ENCODE assay signal across 18 cellular contexts in the genomic region with DNA sequence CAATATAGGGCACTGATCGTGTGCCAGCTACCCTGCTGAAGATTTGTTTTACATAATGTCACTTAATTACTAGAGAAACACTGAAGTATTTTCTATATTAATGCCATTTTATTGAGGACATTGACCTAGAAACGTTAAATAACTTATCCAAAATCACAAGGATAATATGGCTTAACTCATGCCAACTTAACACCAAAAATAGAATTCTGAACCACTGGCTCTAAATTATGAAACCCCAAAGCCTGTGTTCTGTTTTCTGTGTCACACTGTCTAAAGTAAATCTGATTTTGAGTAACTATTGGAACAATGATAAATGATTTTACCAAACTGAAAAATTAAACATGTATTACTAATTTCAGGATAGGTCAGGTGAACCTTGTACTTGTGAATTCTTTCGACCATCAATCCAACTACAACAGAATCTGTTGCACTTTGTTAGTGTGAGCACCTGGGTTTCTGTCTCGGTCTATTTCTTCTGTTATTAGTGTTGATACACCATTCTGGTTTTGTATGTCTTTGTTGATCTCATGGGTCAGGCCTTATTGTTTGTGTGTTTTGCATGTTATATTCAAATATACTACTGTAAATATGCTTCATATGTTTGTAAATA. TPM values are rescaled to one million over a fixed set of nuclear protein-coding genes. Genes with fewer than 3 reads are reported as not detected.
"Had no signal": no experiment of that assay in that cellular context is flagged by ENCODE, and none has a peak within 500 bp of the region (broad histone marks: within the 10 kb centered on the region; RNA-seq: fewer than 3 reads in every experiment).

No MANE protein-coding gene starts in this region.

- FAIRE-seq: kidney had no signal

- H3K4me1 ChIP-seq: left ventricle myocardium inferior, upper lobe of left lung had no signal

- H3K27ac ChIP-seq: brain microvascular endothelial cell, hepatocyte, left ventricle myocardium inferior, upper lobe of left lung had no signal

- H2AFZ ChIP-seq: hepatocyte had no signal

- DNase-seq: activated CD4-positive, alpha-beta T cell treated with anti-CD3 and anti-CD28 coated beads, Interleukin-2, amount 50 U/mL, for 1 hour; activated effector memory CD4-positive, alpha-beta T cell treated with anti-CD3 and anti-CD28 coated beads, Interleukin-2, amount 50 U/mL, for 16 hours; activated T-cell treated with anti-CD3 and anti-CD28 coated beads for 4 hours; brain microvascular endothelial cell; cerebellar nuclear complex; dermis blood vessel endothelial cell; kidney; left ventricle myocardium inferior; stimulated activated CD4-positive, alpha-beta T cell treated with anti-CD3 and anti-CD28 coated beads, Interleukin-4, amount 100 ng/mL, for 1 hour; stimulated activated CD8-positive, alpha-beta memory T cell treated with anti-CD3 and anti-CD28 coated beads, Interleukin-4, amount 100 ng/mL, for 48 hours; upper lobe of left lung had no signal

- H3K4me2 ChIP-seq: hepatocyte had no signal

- H3K4me1 Mint-ChIP-seq: nephron had no signal

- H3K27ac Mint-ChIP-seq: activated naive CD8-positive, alpha-beta T cell; nephron; stimulated activated naive CD8-positive, alpha-beta T cell treated with anti-CD3 and anti-CD28 coated beads, Interleukin-15, Interleukin-2, amounts not matched to agents 100 ng/mL and 50 ng/mL, for 24 hours had no signal

- H3K9me3 ChIP-seq: upper lobe of left lung had no signal

- H3K36me3 Mint-ChIP-seq: memory B cell had no signal

- H3K79me2 ChIP-seq: hepatocyte had no signal

- H3K9me3 Mint-ChIP-seq: memory B cell; stimulated activated naive CD8-positive, alpha-beta T cell treated with anti-CD3 and anti-CD28 coated beads, Interleukin-15, Interleukin-2, amounts not matched to agents 100 ng/mL and 50 ng/mL, for 24 hours had no signal

- H3K4me3 ChIP-seq: hepatocyte, left ventricle myocardium inferior, upper lobe of left lung had no signal

- H3K27me3 Mint-ChIP-seq: activated naive CD8-positive, alpha-beta T cell; memory B cell; stimulated activated naive CD8-positive, alpha-beta T cell treated with anti-CD3 and anti-CD28 coated beads, Interleukin-15, Interleukin-2, amounts not matched to agents 100 ng/mL and 50 ng/mL, for 24 hours had no signal

- H3K36me3 ChIP-seq: brain microvascular endothelial cell, left ventricle myocardium inferior, upper lobe of left lung had no signal

- H3K27me3 ChIP-seq: brain microvascular endothelial cell, hepatocyte, upper lobe of left lung had no signal

- H3K4me3 Mint-ChIP-seq: activated naive CD8-positive, alpha-beta T cell; memory B cell; nephron; stimulated activated naive CD8-positive, alpha-beta T cell treated with anti-CD3 and anti-CD28 coated beads, Interleukin-15, Interleukin-2, amounts not matched to agents 100 ng/mL and 50 ng/mL, for 24 hours had no signal

RNA-seq across cellular contexts. Expression of gene CCDC141, which starts 48.2 kb away (rescaled TPM):
- total RNA-seq: epithelial cell of proximal tubule, osteoblast had no signal
